In the genomic region with DNA sequence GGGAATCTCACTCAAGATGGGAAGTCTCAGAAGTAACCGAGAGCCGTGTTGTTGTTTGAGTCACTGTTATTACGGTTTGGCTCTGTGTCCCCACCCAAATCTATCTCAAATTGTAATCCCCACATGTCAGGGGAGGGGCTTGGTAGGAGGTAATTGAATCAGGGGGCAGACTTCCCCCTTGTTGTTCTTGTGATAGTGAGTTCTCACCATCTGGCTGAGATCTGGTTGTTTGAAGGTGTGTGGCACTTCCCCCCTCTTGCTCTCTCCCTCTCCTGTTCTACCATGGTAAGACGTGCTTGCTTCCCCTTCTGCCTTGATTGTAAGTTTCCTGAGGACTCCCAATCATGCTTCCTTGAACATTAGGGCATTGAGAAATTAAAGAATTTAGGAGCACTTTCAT, we compare ENCODE assay signal across 1 cellular context.
TF ChIP-seq lines count a peak whose summit lies in the region.

No MANE protein-coding gene starts in this region.

TF ChIP-seq in H1, 55 proteins besides CTCF, POLR2A, EP300 and RAD21 (continued from another document):
- TF ChIP-seq, protein P1, sequence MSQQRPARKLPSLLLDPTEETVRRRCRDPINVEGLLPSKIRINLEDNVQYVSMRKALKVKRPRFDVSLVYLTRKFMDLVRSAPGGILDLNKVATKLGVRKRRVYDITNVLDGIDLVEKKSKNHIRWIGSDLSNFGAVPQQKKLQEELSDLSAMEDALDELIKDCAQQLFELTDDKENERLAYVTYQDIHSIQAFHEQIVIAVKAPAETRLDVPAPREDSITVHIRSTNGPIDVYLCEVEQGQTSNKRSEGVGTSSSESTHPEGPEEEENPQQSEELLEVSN (IDR thresholded peaks at IDR 0.05): no peak
- no peak for TF ChIP-seq JUN (IDR thresholded peaks at IDR 0.05; ENCODE audit: low read depth, low read length)
- TF ChIP-seq SAP30 (IDR thresholded peaks at IDR 0.05; ENCODE audit: insufficient read depth, insufficient replicate concordance, low read length): no peak
